ENCODE assay signal across 18 cellular contexts in the genomic region with DNA sequence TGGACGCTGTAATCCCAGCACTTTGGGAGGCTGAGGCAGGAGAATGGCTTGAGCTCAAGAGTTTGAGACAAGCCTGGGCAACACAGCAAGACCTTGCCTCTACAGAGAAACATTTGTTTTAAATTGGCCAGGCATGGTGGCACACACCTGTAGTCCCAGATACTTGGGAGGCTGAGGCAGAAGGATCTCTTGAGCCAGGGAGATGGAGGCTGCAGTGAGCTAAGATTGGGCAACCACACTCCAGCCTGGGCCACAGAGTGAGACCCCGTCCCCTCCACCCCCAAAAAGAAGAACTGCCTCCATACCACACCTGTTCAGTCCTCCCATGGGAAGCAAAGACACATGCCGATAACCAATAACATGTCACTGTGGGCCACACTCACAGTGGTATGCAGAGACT. TPM values are rescaled to one million over a fixed set of nuclear protein-coding genes. Genes with fewer than 3 reads are reported as not detected.
A peak's percentile ranks its signal among the peaks of the same experiment; 100 is the strongest.
DNase-seq lines count a peak whose midpoint lies in the region; ATAC-seq and TF ChIP-seq lines count a peak whose summit lies in the region.
"Had no signal": no experiment of that assay in that cellular context is flagged by ENCODE, and none has a peak within 500 bp of the region (broad histone marks: within the 10 kb centered on the region; RNA-seq: fewer than 3 reads in every experiment).

No MANE protein-coding gene starts in this region.

- H3K27me3 Mint-ChIP-seq in activated naive CD4-positive, alpha-beta T cell treated with anti-CD3 and anti-CD28 coated beads for 36 hours (ENCODE audit: low read depth), result no peaks in the 10 kb centered on the region
- no peaks in the 10 kb centered on the region for H3K27me3 Mint-ChIP-seq in WTC11 (ENCODE audit: low read depth)
- H3K27me3 Mint-ChIP-seq in activated CD4-positive, alpha-beta memory T cell treated with anti-CD3 and anti-CD28 coated beads for 36 hours, result no peaks in the 10 kb centered on the region

- POLR2A ChIA-PET in RWPE1 (lab: Yijun Ruan, JAX; ENCODE audit: low non-redundant PET), result no interaction called here
- POLR2A ChIA-PET in WTC11 (lab: Charles Lee), result no interaction called here
- POLR2A ChIA-PET in activated CD4-positive, alpha-beta memory T cell treated with anti-CD3 and anti-CD28 coated beads for 36 hours (lab: Charles Lee), result no interaction called here

- H3K27ac Mint-ChIP-seq in activated naive CD4-positive, alpha-beta T cell treated with anti-CD3 and anti-CD28 coated beads for 36 hours, result peak overlapping the region; percentile 28
- no peak overlapping the region for H3K27ac Mint-ChIP-seq in WTC11
- H3K27ac Mint-ChIP-seq in activated CD4-positive, alpha-beta memory T cell treated with anti-CD3 and anti-CD28 coated beads for 36 hours, result no peak overlapping the region
- H3K27ac Mint-ChIP-seq: CD8-positive, alpha-beta T cell; H9 had no signal

- no peak overlapping the region for H3K4me3 Mint-ChIP-seq in activated naive CD4-positive, alpha-beta T cell treated with anti-CD3 and anti-CD28 coated beads for 36 hours
- H3K4me3 Mint-ChIP-seq in WTC11, result no peak overlapping the region
- no peak overlapping the region for H3K4me3 Mint-ChIP-seq in activated CD4-positive, alpha-beta memory T cell treated with anti-CD3 and anti-CD28 coated beads for 36 hours
- H3K4me3 Mint-ChIP-seq: CD8-positive, alpha-beta T cell; H9 had no signal

- no peak for ATAC-seq in WTC11
- no peak for ATAC-seq in GM21529 (IDR thresholded peaks at IDR 0.05; ENCODE audit: unreplicated experiment)
- ATAC-seq: A549; CD8-positive, alpha-beta T cell; GM12878 had no signal

- H3K9me3 Mint-ChIP-seq in activated naive CD4-positive, alpha-beta T cell treated with anti-CD3 and anti-CD28 coated beads for 36 hours, result no peaks in the 10 kb centered on the region
- no peaks in the 10 kb centered on the region for H3K9me3 Mint-ChIP-seq in WTC11
- no peaks in the 10 kb centered on the region for H3K9me3 Mint-ChIP-seq in activated CD4-positive, alpha-beta memory T cell treated with anti-CD3 and anti-CD28 coated beads for 36 hours
- H3K9me3 Mint-ChIP-seq: CD8-positive, alpha-beta T cell; H9 had no signal

- DNase-seq in activated naive CD4-positive, alpha-beta T cell treated with anti-CD3 and anti-CD28 coated beads for 36 hours, result no peak
- no peak for DNase-seq in activated naive CD4-positive, alpha-beta T cell treated with anti-CD3 and anti-CD28 coated beads, Interleukin-2, amount 50 U/mL, for 16 hours
- DNase-seq in RWPE1 (ENCODE audit: low spot score), result no peak
- no peak for DNase-seq in WTC11 (ENCODE audit: low spot score)
- DNase-seq in DMS79 (lab: John Stamatoyannopoulos, UW), result no peak
- no peak for DNase-seq in activated CD4-positive, alpha-beta memory T cell treated with anti-CD3 and anti-CD28 coated beads for 36 hours
- DNase-seq: AML-193; Calu3; CD8-positive, alpha-beta T cell; DND-41; EL; GOT3; H9 had no signal

- intact Hi-C loops in activated naive CD4-positive, alpha-beta T cell treated with anti-CD3 and anti-CD28 coated beads for 36 hours (cut with micrococcal nuclease), result no loop called here
- intact Hi-C loops in activated CD4-positive, alpha-beta memory T cell treated with anti-CD3 and anti-CD28 coated beads for 36 hours (cut with micrococcal nuclease), result no loop called here

- H3K4me1 Mint-ChIP-seq in activated naive CD4-positive, alpha-beta T cell treated with anti-CD3 and anti-CD28 coated beads for 36 hours (ENCODE audit: low read depth), result peaks cover 4% of the 10 kb centered on the region
- peaks cover 20% of the 10 kb centered on the region for H3K4me1 Mint-ChIP-seq in WTC11
- peaks cover 4% of the 10 kb centered on the region for H3K4me1 Mint-ChIP-seq in activated CD4-positive, alpha-beta memory T cell treated with anti-CD3 and anti-CD28 coated beads for 36 hours (ENCODE audit: low read depth)

- H3K27ac ChIP-seq in RWPE1, result peak overlapping the region; percentile 46
- H3K27ac ChIP-seq: 22Rv1, KMS-11 had no signal

- H3K36me3 Mint-ChIP-seq in activated naive CD4-positive, alpha-beta T cell treated with anti-CD3 and anti-CD28 coated beads for 36 hours (ENCODE audit: low read depth), result no peaks in the 10 kb centered on the region
- H3K36me3 Mint-ChIP-seq in WTC11, result no peaks in the 10 kb centered on the region
- H3K36me3 Mint-ChIP-seq in activated CD4-positive, alpha-beta memory T cell treated with anti-CD3 and anti-CD28 coated beads for 36 hours, result no peaks in the 10 kb centered on the region
- H3K36me3 Mint-ChIP-seq: CD8-positive, alpha-beta T cell had no signal

- TF ChIP-seq CTCF in RWPE1 (conservative IDR thresholded peaks at IDR 0.05; ENCODE audit: low read depth) (no peak), WTC11 (IDR thresholded peaks at IDR 0.05) (no peak)

- CTCF ChIA-PET in activated naive CD4-positive, alpha-beta T cell treated with anti-CD3 and anti-CD28 coated beads for 36 hours (lab: Charles Lee), result no interaction called here
- CTCF ChIA-PET in RWPE1 (lab: Yijun Ruan, JAX) (no interaction called here), WTC11 (lab: Charles Lee) (interaction anchor here (1.2 kb wide), 1 partner anchor 11 kb away, joined by 4 read pairs; no protein-coding TSS in a partner anchor)
- CTCF ChIA-PET in activated CD4-positive, alpha-beta memory T cell treated with anti-CD3 and anti-CD28 coated beads for 36 hours (lab: Charles Lee), result no interaction called here

TF ChIP-seq in WTC11, 78 proteins besides CTCF, POLR2A, EP300 and RAD21:
- TF ChIP-seq ZNF512 (CRISPR knock-in tag; IDR thresholded peaks at IDR 0.05; ENCODE audit: borderline replicate concordance) (no peak), ATF1 (CRISPR knock-in tag; IDR thresholded peaks at IDR 0.05) (no peak), CBFB (CRISPR knock-in tag; IDR thresholded peaks at IDR 0.05; ENCODE audit: low read depth) (no peak), JUN (CRISPR knock-in tag; IDR thresholded peaks at IDR 0.05) (no peak), EMX1 (CRISPR knock-in tag; IDR thresholded peaks at IDR 0.05) (no peak), NR3C1 (CRISPR knock-in tag; conservative IDR thresholded peaks at IDR 0.05; ENCODE audit: low read depth) (no peak), ZNF121 (CRISPR knock-in tag; IDR thresholded peaks at IDR 0.05) (peak; percentile 61; the same call in 1 of the 2 replicates), ZNF423 (CRISPR knock-in tag; IDR thresholded peaks at IDR 0.05) (no peak)

RNA-seq across cellular contexts. Expression of gene CCDC85C, which starts 19.2 kb away (rescaled TPM):
- 10 to 100 TPM; 11.3 to 12.7 TPM for total RNA-seq in activated naive CD4-positive, alpha-beta T cell treated with anti-CD3 and anti-CD28 coated beads for 36 hours
- 28.7 to 35.8 TPM (median 30.4 TPM) in 3 replicates for total RNA-seq in WTC11 (2021)
- total RNA-seq in activated CD4-positive, alpha-beta memory T cell treated with anti-CD3 and anti-CD28 coated beads for 36 hours, result 10 to 100 TPM; 10.7 to 12.3 TPM
